ENCODE assay signal across 23 cellular contexts in the genomic region with DNA sequence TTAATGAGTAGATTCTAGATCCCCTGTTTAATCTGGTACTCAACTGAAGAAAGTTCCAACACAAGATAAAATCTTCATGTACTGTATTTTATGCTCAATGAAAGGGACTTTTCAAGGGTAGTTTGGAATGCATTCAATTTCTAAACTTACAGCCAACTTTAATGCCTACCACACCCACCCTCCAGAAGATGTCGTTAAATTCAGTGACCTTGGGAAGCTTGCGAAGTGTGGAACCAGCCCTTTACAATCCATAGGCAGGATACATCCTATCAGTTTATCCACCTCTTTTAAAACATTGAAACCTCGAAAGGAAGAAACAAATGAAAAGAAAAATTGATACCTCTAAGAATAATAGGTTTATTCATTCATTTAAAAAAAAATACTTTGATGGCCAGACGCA. TPM values are rescaled to one million over a fixed set of nuclear protein-coding genes. Genes with fewer than 3 reads are reported as not detected.
DNase-seq lines count a peak whose midpoint lies in the region; ATAC-seq lines count a peak whose summit lies in the region.
"Had no signal": no experiment of that assay in that cellular context is flagged by ENCODE, and none has a peak within 500 bp of the region (broad histone marks: within the 10 kb centered on the region; RNA-seq: fewer than 3 reads in every experiment).

No MANE protein-coding gene starts in this region.

- peak overlapping the region in 8 of 11 experiments; percentile 1 to 81 (median 48); a peak in 9 of 22 replicates for H3K4me2 ChIP-seq in BLaER1 treated with 17β-estradiol and CSF1 and Interleukin-3, amounts not matched to agents 10 nM and 100 nM

- no peaks in the 10 kb centered on the region; a peak in 1 of 22 replicates for H3K9me3 ChIP-seq in BLaER1 treated with 17β-estradiol and CSF1 and Interleukin-3, amounts not matched to agents 10 nM and 100 nM (replicated peaks in 1 of 11)
- no peaks in the 10 kb centered on the region for H3K9me3 ChIP-seq in mucosa of rectum (ENCODE audit: control insufficient read depth in 2 of 2, low read length in 2 of 2)
- H3K9me3 ChIP-seq: BE2C had no signal

- no peak overlapping the region for H3K4me3 ChIP-seq in BLaER1 treated with 17β-estradiol and CSF1 and Interleukin-3, amounts not matched to agents 10 nM and 100 nM
- H3K4me3 ChIP-seq in mucosa of rectum (ENCODE audit: low read length in 2 of 2), result no peak overlapping the region
- H3K4me3 ChIP-seq: GM12878 had no signal

- no peaks in the 10 kb centered on the region for H4K20me1 ChIP-seq in BLaER1 treated with 17β-estradiol and CSF1 and Interleukin-3, amounts not matched to agents 10 nM and 100 nM

- H3K27ac ChIP-seq in BLaER1 treated with 17β-estradiol and CSF1 and Interleukin-3, amounts not matched to agents 10 nM and 100 nM, result no peak overlapping the region
- peak overlapping the region; percentile 39 to 53 for H3K27ac ChIP-seq in mucosa of rectum (ENCODE audit: low read depth in 2 of 2, low read length in 2 of 2)

- H3K4me1 ChIP-seq in BLaER1 treated with 17β-estradiol and CSF1 and Interleukin-3, amounts not matched to agents 10 nM and 100 nM, result peaks cover 18 to 62% (median 53%) of the 10 kb centered on the region in 10 experiments
- H3K4me1 ChIP-seq in mucosa of rectum (ENCODE audit: control insufficient read depth in 2 of 2, insufficient read depth in 2 of 2, low read length in 2 of 2), result peaks cover 4 to 18% of the 10 kb centered on the region in 2 donors
- H3K4me1 ChIP-seq: BE2C had no signal

- no peak for DNase-seq in left colon
- no peak for DNase-seq in activated CD4-positive, CD25-positive, alpha-beta regulatory T cell (lab: John Stamatoyannopoulos, UW)
- no peak for DNase-seq in mucosa of gallbladder (ENCODE audit: low spot score)
- DNase-seq in left cardiac atrium, result no peak
- DNase-seq: 8988T; ACHN; BE2C; C1 segment of cervical spinal cord; CD4-positive, alpha-beta memory T cell; CD4-positive, CD25-positive, alpha-beta regulatory T cell; CD8-positive, alpha-beta memory T cell; COR-L47; DMS 273 treated with DMSO at 0.1 percent for 48 hours; DMS153; DMS53; DMS79; DND-41; EL; GDM1 had no signal

- no peak overlapping the region for H3K9ac ChIP-seq in BLaER1 treated with 17β-estradiol and CSF1 and Interleukin-3, amounts not matched to agents 10 nM and 100 nM
- no peak overlapping the region for H3K9ac ChIP-seq in mucosa of rectum (ENCODE audit: low read depth in 1 of 2, low read length in 2 of 2)

- peaks cover 0 to 42% (median 0%) of the 10 kb centered on the region in 11 experiments; a peak in 4 of 22 replicates for H3K27me3 ChIP-seq in BLaER1 treated with 17β-estradiol and CSF1 and Interleukin-3, amounts not matched to agents 10 nM and 100 nM
- no peaks in the 10 kb centered on the region for H3K27me3 ChIP-seq in mucosa of rectum (ENCODE audit: control insufficient read depth in 2 of 2, insufficient read depth in 2 of 2, low read length in 2 of 2)
- H3K27me3 ChIP-seq: BE2C had no signal

- ATAC-seq in left colon (peak; percentile 76), left cardiac atrium (no peak)
- ATAC-seq: GM12878 had no signal

- intact Hi-C loops in left colon (cut with DNase I, micrococcal nuclease), result no loop called here
- intact Hi-C loops in left cardiac atrium (cut with DNase I), result no loop called here

- H3K36me3 ChIP-seq in BLaER1 treated with 17β-estradiol and CSF1 and Interleukin-3, amounts not matched to agents 10 nM and 100 nM, result no peaks in the 10 kb centered on the region
- H3K36me3 ChIP-seq in mucosa of rectum (ENCODE audit: control insufficient read depth in 2 of 2, insufficient read depth in 2 of 2, low read length in 2 of 2), result no peaks in the 10 kb centered on the region
- H3K36me3 ChIP-seq: BE2C had no signal

RNA-seq across cellular contexts. Expression of gene TRPM6, which starts 20.2 kb away (rescaled TPM):
- total RNA-seq in left colon (10 to 100 TPM; 48.0 to 88.4 TPM), mucosa of gallbladder (0.29 TPM), left cardiac atrium (under 1 TPM; 0.44 to 0.71 TPM)
- total RNA-seq: CD4-positive, alpha-beta memory T cell; CD8-positive, alpha-beta memory T cell; G401 had no signal

Comparison
In these comparisons a context has a peak if more than half of its experiments do, and no peak if none do; other contexts are left out.
1. H3K27ac ChIP-seq: peak in mucosa of rectum (2 of 2); none in BLaER1 treated with 17β-estradiol and CSF1 and Interleukin-3, amounts not matched to agents 10 nM and 100 nM (0 of 11).
2. RNA of gene TRPM6, which starts 20.2 kb away (total RNA-seq): 48.0 to 88.4 TPM in left colon; 0.44 to 0.71 TPM in left cardiac atrium and 0.29 TPM in mucosa of gallbladder (single experiment); every median in the first group is over 10 times any median in the second.